In genomic region chr4:183798249-183798920, GRCh38 we compare ENCODE assay signal across 8 cellular contexts.
DNase-seq lines count a peak whose midpoint lies in the region; ATAC-seq and TF ChIP-seq lines count a peak whose summit lies in the region.

No MANE protein-coding gene starts in this region.

- no peak overlapping the region for H3K9ac ChIP-seq in BLaER1 treated with 17β-estradiol and CSF1 and Interleukin-3, amounts not matched to agents 10 nM and 100 nM

- DNase-seq in NB4 (ENCODE audit: low read depth) = peak; percentile 8
- peak; percentile 11 for DNase-seq in endothelial cell (ENCODE audit: low spot score)
- DNase-seq in nephron progenitor cell = peak; percentile 58
- DNase-seq in GM13977 (ENCODE audit: low spot score) = no peak
- DNase-seq in osteoblast (ENCODE audit: insufficient read length, low spot score, missing footprints) = no peak

- in situ Hi-C loops in GM13977 (cut with MboI; ENCODE audit: low pct_unique_long_range_greater_than_20kb, low sequenced_read_pairs, unreplicated experiment) = no loop called here

- H3K4me1 Mint-ChIP-seq in endothelial cell (ENCODE audit: unreplicated experiment) = peaks cover 7% of the 10 kb centered on the region
- H3K4me1 Mint-ChIP-seq in nephron progenitor cell = peaks cover 14% of the 10 kb centered on the region

- H3K9me3 Mint-ChIP-seq in endothelial cell (ENCODE audit: unreplicated experiment) (peaks cover 4% of the 10 kb centered on the region), nephron progenitor cell (peaks cover 37% of the 10 kb centered on the region)

- no peaks in the 10 kb centered on the region for H3K4me1 ChIP-seq in BLaER1 treated with 17β-estradiol and CSF1 and Interleukin-3, amounts not matched to agents 10 nM and 100 nM
- H3K4me1 ChIP-seq in osteoblast (ENCODE audit: insufficient read depth, low read length) = no peaks in the 10 kb centered on the region

- 0 out of 22 replicates have a peak, but pooled peaks cover 0 to 6% (median 0%) of the 10 kb centered on the region in 11 experiments for H3K36me3 ChIP-seq in BLaER1 treated with 17β-estradiol and CSF1 and Interleukin-3, amounts not matched to agents 10 nM and 100 nM
- no peaks in the 10 kb centered on the region for H3K36me3 ChIP-seq in osteoblast (ENCODE audit: insufficient read depth, low read length)

- H3K9me3 ChIP-seq in BLaER1 treated with 17β-estradiol and CSF1 and Interleukin-3, amounts not matched to agents 10 nM and 100 nM (replicated peaks in 1 of 11) = peaks cover 50 to 62% (median 56%) of the 10 kb centered on the region in 11 experiments
- H3K9me3 ChIP-seq in osteoblast (ENCODE audit: low read depth, low read length) = no peaks in the 10 kb centered on the region

- H3K27ac ChIP-seq in BLaER1 treated with 17β-estradiol and CSF1 and Interleukin-3, amounts not matched to agents 10 nM and 100 nM = no peak overlapping the region
- no peak overlapping the region for H3K27ac ChIP-seq in osteoblast (ENCODE audit: low read depth, low read length)

- H4K20me1 ChIP-seq in BLaER1 treated with 17β-estradiol and CSF1 and Interleukin-3, amounts not matched to agents 10 nM and 100 nM = no peaks in the 10 kb centered on the region
- no peaks in the 10 kb centered on the region for H4K20me1 ChIP-seq in osteoblast (ENCODE audit: insufficient read depth, low read length)

- H3K4me3 Mint-ChIP-seq in endothelial cell (ENCODE audit: unreplicated experiment) = peak overlapping the region; percentile 83
- peak overlapping the region; percentile 83 for H3K4me3 Mint-ChIP-seq in nephron progenitor cell

- H3K27me3 ChIP-seq in BLaER1 treated with 17β-estradiol and CSF1 and Interleukin-3, amounts not matched to agents 10 nM and 100 nM = peaks cover 35 to 48% (median 43%) of the 10 kb centered on the region in 11 experiments
- H3K27me3 ChIP-seq in osteoblast (ENCODE audit: insufficient read depth, low read length) = peaks cover 17% of the 10 kb centered on the region

- peaks cover 16% of the 10 kb centered on the region for H3K27me3 Mint-ChIP-seq in endothelial cell (ENCODE audit: unreplicated experiment)
- H3K27me3 Mint-ChIP-seq in nephron progenitor cell (ENCODE audit: low read depth, poor library complexity) = peaks cover 71% of the 10 kb centered on the region

- no peak for TF ChIP-seq POLR2A in NB4 (IDR thresholded peaks at IDR 0.05; ENCODE audit: extremely low read depth, insufficient read length)

- peaks cover 10% of the 10 kb centered on the region for H3K36me3 Mint-ChIP-seq in endothelial cell (ENCODE audit: low read depth, unreplicated experiment)
- H3K36me3 Mint-ChIP-seq in nephron progenitor cell (ENCODE audit: low read depth) = no peaks in the 10 kb centered on the region

- H3K27ac Mint-ChIP-seq in endothelial cell (ENCODE audit: unreplicated experiment) (no peak overlapping the region), nephron progenitor cell (no peak overlapping the region)

- no peak overlapping the region for H2AFZ ChIP-seq in osteoblast (ENCODE audit: low read length)

- H3K79me2 ChIP-seq in osteoblast (ENCODE audit: insufficient read depth, low read length) = no peaks in the 10 kb centered on the region

- H3K4me2 ChIP-seq in BLaER1 treated with 17β-estradiol and CSF1 and Interleukin-3, amounts not matched to agents 10 nM and 100 nM = peak overlapping the region in 4 of 11 experiments; percentile 11 to 29 (median 22); a peak in 2 of 22 replicates
- H3K4me2 ChIP-seq in osteoblast (ENCODE audit: insufficient read depth, low read length) = no peak overlapping the region

- no peak for ATAC-seq in HG03280 (IDR thresholded peaks at IDR 0.05; ENCODE audit: unreplicated experiment)
- ATAC-seq in GM19452 (IDR thresholded peaks at IDR 0.05; ENCODE audit: unreplicated experiment) = no peak

- H3K4me3 ChIP-seq in BLaER1 treated with 17β-estradiol and CSF1 and Interleukin-3, amounts not matched to agents 10 nM and 100 nM = peak overlapping the region in 9 of 10 experiments; percentile 6 to 55 (median 32); a peak in 11 of 20 replicates
- H3K4me3 ChIP-seq in NB4 (ENCODE audit: low read depth, low read length) (no peak overlapping the region), osteoblast (ENCODE audit: insufficient read depth, low read length) (no peak overlapping the region)

- TF ChIP-seq CTCF in NB4 (IDR thresholded peaks at IDR 0.05; ENCODE audit: low read depth, low read length) (no peak), endothelial cell (IDR thresholded peaks at IDR 0.05; ENCODE audit: unreplicated experiment) (no peak), nephron progenitor cell (IDR thresholded peaks at IDR 0.05) (no peak), GM13977 (IDR thresholded peaks at IDR 0.05; ENCODE audit: extremely low read depth, insufficient read depth, missing control alignments) (no peak), osteoblast (IDR thresholded peaks at IDR 0.05; ENCODE audit: extremely low read depth, low read depth, low read length) (no peak)

Comparison
In these comparisons a context has a peak if more than half of its experiments do, and no peak if none do; other contexts are left out.
1. H3K4me3 ChIP-seq: peak in BLaER1 treated with 17β-estradiol and CSF1 and Interleukin-3, amounts not matched to agents 10 nM and 100 nM (9 of 10); none in NB4 (single experiment) and osteoblast (single experiment).
2. DNase-seq: peak in NB4 (single experiment), endothelial cell (single experiment) and nephron progenitor cell (single experiment); none in GM13977 (single experiment) and osteoblast (single experiment).